9 cellular contexts compared by ENCODE assay signal in genomic region chr19:1041272-1041834, GRCh38. TPM values are rescaled to one million over a fixed set of nuclear protein-coding genes. Genes with fewer than 3 reads are reported as not detected.
DNase-seq lines count a peak whose midpoint lies in the region; ATAC-seq and TF ChIP-seq lines count a peak whose summit lies in the region.
"Had no signal": no experiment of that assay in that cellular context is flagged by ENCODE, and none has a peak within 500 bp of the region (broad histone marks: within the 10 kb centered on the region; RNA-seq: fewer than 3 reads in every experiment).

No MANE protein-coding gene starts in this region.

- peak overlapping the region; percentile 93 to 98 (median 94) for H3K4me3 Mint-ChIP-seq in T-cell

- POLR2A ChIA-PET in T-cell (lab: Charles Lee): interaction anchor here in 1 of 2 donors (0.6 kb wide), 1 partner anchor 45 kb away, joined by 3 read pairs; no protein-coding TSS in a partner anchor

- no peaks in the 10 kb centered on the region for H3K9me3 Mint-ChIP-seq in T-cell

- H3K4me3 ChIP-seq in H7 (ENCODE audit: insufficient read depth, low read depth, low read length) (peak overlapping the region; percentile 24), fibroblast of the aortic adventitia (ENCODE audit: low read depth, low read length) (peak overlapping the region; percentile 60), skeletal muscle cell (ENCODE audit: low read depth, low read length) (peak overlapping the region; percentile 61)

- DNase-seq in H7 (no peak), T-cell (no peak), fibroblast of the aortic adventitia (ENCODE audit: low read depth) (no peak), skeletal muscle cell (ENCODE audit: low read depth) (no peak)
- DNase-seq in NK-92 treated with Interleukin-12 subunit alpha and Interleukin-12 subunit beta, amount 100 ng/mL, for 24 hours (lab: John Stamatoyannopoulos, UW): no peak
- no peak for DNase-seq in central memory CD4-positive, alpha-beta T cell

- no peak for TF ChIP-seq CTCF in fibroblast of the aortic adventitia (IDR thresholded peaks at IDR 0.05; ENCODE audit: insufficient read depth, low read length)

- H3K27ac Mint-ChIP-seq in T-cell: peak overlapping the region; percentile 94 to 95

- peaks cover 7% of the 10 kb centered on the region for H3K36me3 ChIP-seq in H7 (replicated peaks; ENCODE audit: control insufficient read depth, insufficient read depth, low read length)

- CTCF ChIA-PET in T-cell (lab: Charles Lee): interaction anchor here in 1 of 2 donors (0.6 to 1.1 kb wide), 3 partner anchors 12 to 24 kb away, joined by 3 read pairs; no protein-coding TSS in a partner anchor

- H3K4me1 Mint-ChIP-seq in T-cell: peaks cover 44 to 47% (median 44%) of the 10 kb centered on the region in 3 donors

- no peaks in the 10 kb centered on the region for H3K27me3 ChIP-seq in H7 (ENCODE audit: control insufficient read depth, insufficient read depth, low read length)

- no peaks in the 10 kb centered on the region for H3K27me3 Mint-ChIP-seq in T-cell

- H3K36me3 Mint-ChIP-seq in T-cell: peaks cover 15% of the 10 kb centered on the region

- ATAC-seq in T-cell (replicated peaks in 1 of 4): no peak
- no peak for ATAC-seq in GM21381 (IDR thresholded peaks at IDR 0.05; ENCODE audit: unreplicated experiment)
- ATAC-seq in HG03432 (IDR thresholded peaks at IDR 0.05; ENCODE audit: unreplicated experiment): no peak

RNA-seq across cellular contexts. Expression of gene ABCA7, which starts 1.4 kb away (rescaled TPM):
- 17.9 and 19.7 TPM in 2 replicates for total RNA-seq in H7 (2014; rRNA removed; shearing (Covaris generic))
- total RNA-seq in T-cell (100 to 1,000 TPM; 166 to 217 (median 178) TPM), fibroblast of the aortic adventitia (ENCODE audit: low replicate concordance) (3.5 and 21.6 TPM in 2 replicates)

RNA-seq across cellular contexts. Expression of gene CNN2, which starts 14.9 kb away (rescaled TPM):
- 440 and 495 TPM in 2 replicates for total RNA-seq in H7 (2014; rRNA removed; shearing (Covaris generic))
- total RNA-seq in T-cell (100 to 1,000 TPM; 239 to 385 (median 314) TPM), fibroblast of the aortic adventitia (ENCODE audit: low replicate concordance) (96.0 and 101 TPM in 2 replicates)

RNA-seq across cellular contexts. Expression of gene RNU6-2, which starts 20.0 kb away (rescaled TPM):
- not detected in 2 replicates for total RNA-seq in H7 (2014; rRNA removed; shearing (Covaris generic))
- not detected for total RNA-seq in T-cell
- not detected in 2 replicates for total RNA-seq in fibroblast of the aortic adventitia (ENCODE audit: low replicate concordance)
- total RNA-seq: cerebellum had no signal

RNA-seq across cellular contexts. Expression of gene TMEM259, which starts 20.4 kb away (rescaled TPM):
- total RNA-seq in H7 (2014; rRNA removed; shearing (Covaris generic)): 153 and 185 TPM in 2 replicates
- total RNA-seq in T-cell (100 to 1,000 TPM; 319 to 423 (median 372) TPM), fibroblast of the aortic adventitia (ENCODE audit: low replicate concordance) (44.7 and 49.9 TPM in 2 replicates)

RNA-seq across cellular contexts. Expression of gene ARHGAP45, which starts 25.6 kb away (rescaled TPM):
- 46.0 and 48.7 TPM in 2 replicates for total RNA-seq in H7 (2014; rRNA removed; shearing (Covaris generic))
- total RNA-seq in T-cell (1,000 to 10,000 TPM in 3 of 5 donors, 100 to 1,000 TPM in 2; 729 to 1,130 (median 1,073) TPM), fibroblast of the aortic adventitia (ENCODE audit: low replicate concordance) (0.18 TPM in 1 of 2 replicates, not detected in the other)
